In the genomic region with DNA sequence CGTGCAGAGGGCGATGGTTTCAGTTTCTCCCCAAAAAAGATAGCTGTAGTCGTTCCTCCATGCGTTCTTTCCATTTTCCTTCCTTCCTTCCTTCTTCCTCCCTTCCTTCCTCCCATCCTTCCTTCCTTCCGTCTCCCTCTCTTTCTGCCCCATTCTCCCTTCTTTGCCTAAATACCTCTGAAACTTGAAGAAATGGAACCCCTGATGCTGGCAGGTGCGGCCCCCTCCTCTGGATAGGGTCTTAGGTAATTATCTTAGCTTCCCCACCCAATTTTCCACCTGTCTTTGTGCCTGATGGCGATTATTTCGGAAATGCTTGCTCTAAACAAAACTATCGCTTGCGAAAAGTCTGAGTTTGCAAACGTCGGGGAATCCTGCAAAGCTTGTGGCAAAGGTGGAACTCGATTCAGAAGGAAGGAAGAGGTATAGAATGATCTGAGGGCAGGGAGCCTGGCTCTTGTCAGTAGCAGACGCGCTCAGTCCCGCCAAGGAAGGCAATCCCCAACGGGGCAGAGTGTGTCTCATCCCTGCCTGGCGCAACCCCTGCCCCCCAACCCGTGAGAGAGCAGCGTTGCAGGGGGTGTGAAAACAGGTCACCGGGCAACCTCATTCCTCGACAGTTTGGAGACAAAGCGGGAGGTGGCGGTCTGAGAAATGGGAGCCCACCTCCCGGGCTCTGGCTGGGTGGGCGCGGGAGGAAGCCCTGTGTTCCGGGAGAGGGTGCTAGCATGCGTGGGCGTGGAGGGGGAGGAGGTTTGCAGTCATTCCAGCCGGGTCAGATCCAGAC, we compare ENCODE assay signal across 1 cellular context.
TF ChIP-seq lines count a peak whose summit lies in the region.

No MANE protein-coding gene starts in this region.

TF ChIP-seq in SK-N-SH treated with all-trans-retinoic acid at 6 μM for 48 hours, 23 proteins besides CTCF, POLR2A, EP300 and RAD21 (continued from another document):
- TF ChIP-seq CREB5 (CRISPR knock-in tag; IDR thresholded peaks at IDR 0.05; ENCODE audit: low read depth) (no peak), ZNF70 (CRISPR knock-in tag; IDR thresholded peaks at IDR 0.05) (no peak), GLIS3 (CRISPR knock-in tag; IDR thresholded peaks at IDR 0.05) (no peak), TSHZ2 (CRISPR knock-in tag; IDR thresholded peaks at IDR 0.05) (no peak), ZNF8 (CRISPR knock-in tag; IDR thresholded peaks at IDR 0.05) (no peak), RARB (CRISPR knock-in tag; IDR thresholded peaks at IDR 0.05) (no peak), OSR1 (CRISPR knock-in tag; IDR thresholded peaks at IDR 0.05) (no peak), ZC3H10 (CRISPR knock-in tag; IDR thresholded peaks at IDR 0.05) (no peak), SNAI2 (CRISPR knock-in tag; IDR thresholded peaks at IDR 0.05) (no peak), TOX (CRISPR knock-in tag; IDR thresholded peaks at IDR 0.05; ENCODE audit: borderline replicate concordance) (no peak), TCF4 (CRISPR knock-in tag; IDR thresholded peaks at IDR 0.05; ENCODE audit: borderline replicate concordance) (no peak), ESRRG (CRISPR knock-in tag; IDR thresholded peaks at IDR 0.05) (no peak), ZNF565 (CRISPR knock-in tag; conservative IDR thresholded peaks at IDR 0.05; ENCODE audit: low read depth) (no peak)
- TF ChIP-seq, protein P1, sequence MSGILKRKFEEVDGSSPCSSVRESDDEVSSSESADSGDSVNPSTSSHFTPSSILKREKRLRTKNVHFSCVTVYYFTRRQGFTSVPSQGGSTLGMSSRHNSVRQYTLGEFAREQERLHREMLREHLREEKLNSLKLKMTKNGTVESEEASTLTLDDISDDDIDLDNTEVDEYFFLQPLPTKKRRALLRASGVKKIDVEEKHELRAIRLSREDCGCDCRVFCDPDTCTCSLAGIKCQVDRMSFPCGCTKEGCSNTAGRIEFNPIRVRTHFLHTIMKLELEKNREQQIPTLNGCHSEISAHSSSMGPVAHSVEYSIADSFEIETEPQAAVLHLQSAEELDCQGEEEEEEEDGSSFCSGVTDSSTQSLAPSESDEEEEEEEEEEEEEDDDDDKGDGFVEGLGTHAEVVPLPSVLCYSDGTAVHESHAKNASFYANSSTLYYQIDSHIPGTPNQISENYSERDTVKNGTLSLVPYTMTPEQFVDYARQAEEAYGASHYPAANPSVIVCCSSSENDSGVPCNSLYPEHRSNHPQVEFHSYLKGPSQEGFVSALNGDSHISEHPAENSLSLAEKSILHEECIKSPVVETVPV (CRISPR knock-in tag; IDR thresholded peaks at IDR 0.05) = no peak
